In the genomic region with DNA sequence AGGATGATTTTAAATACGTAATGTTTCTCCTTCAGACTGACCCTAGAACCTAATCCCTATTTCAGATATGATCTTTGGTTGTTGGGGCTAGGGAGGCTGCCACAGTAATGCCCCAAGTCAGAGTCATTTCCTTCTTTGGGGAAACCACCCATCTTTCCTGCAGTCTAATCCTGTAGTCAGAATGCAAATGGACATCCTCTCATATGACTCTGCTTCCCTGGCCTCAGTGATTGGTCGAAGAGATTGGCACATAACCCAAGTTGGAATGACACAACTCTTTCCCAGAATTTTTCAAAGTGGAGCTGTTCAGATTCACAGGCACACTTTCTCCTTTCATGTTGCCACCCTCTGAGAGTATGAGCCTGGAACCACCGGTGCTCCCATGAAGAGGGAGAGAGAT, we compare ENCODE assay signal across 21 cellular contexts. TPM values are rescaled to one million over a fixed set of nuclear protein-coding genes. Genes with fewer than 3 reads are reported as not detected.
A peak's percentile ranks its signal among the peaks of the same experiment; 100 is the strongest.
DNase-seq lines count a peak whose midpoint lies in the region; ATAC-seq and TF ChIP-seq lines count a peak whose summit lies in the region.
"Had no signal": no experiment of that assay in that cellular context is flagged by ENCODE, and none has a peak within 500 bp of the region (broad histone marks: within the 10 kb centered on the region; RNA-seq: fewer than 3 reads in every experiment).

No MANE protein-coding gene starts in this region.

- TF ChIP-seq CTCF in fibroblast of mammary gland (conservative IDR thresholded peaks at IDR 0.05; ENCODE audit: control insufficient read depth, insufficient read depth, low read depth, low read length) (no peak), psoas muscle (IDR thresholded peaks at IDR 0.05) (no peak), WERI-Rb-1 (IDR thresholded peaks at IDR 0.05; ENCODE audit: low read depth, low read length) (no peak)
- no peak for TF ChIP-seq CTCF in CD4-positive, alpha-beta T cell (IDR thresholded peaks at IDR 0.05)

- peaks cover 12% of the 10 kb centered on the region for H3K27me3 Mint-ChIP-seq in CD4-positive, alpha-beta T cell

- no peak overlapping the region for H3K27ac ChIP-seq in psoas muscle
- no peak overlapping the region for H3K27ac ChIP-seq in CD4-positive, alpha-beta T cell (ENCODE audit: low read depth, low read length)
- no peak overlapping the region for H3K27ac ChIP-seq in WERI-Rb-1
- H3K27ac ChIP-seq: neutrophil had no signal

- POLR2A ChIA-PET in CD4-positive, alpha-beta T cell (lab: Charles Lee): no interaction called here

- no peak overlapping the region for H3K4me3 ChIP-seq in fibroblast of mammary gland (ENCODE audit: control insufficient read depth, low read depth, low read length)
- no peak overlapping the region for H3K4me3 ChIP-seq in psoas muscle
- H3K4me3 ChIP-seq in WERI-Rb-1 (ENCODE audit: low read depth, low read length): no peak overlapping the region
- H3K4me3 ChIP-seq: K562 had no signal

- 78 to 82% (median 79%) methylated on average over 3 of the region's 3 CpGs for WGBS in psoas muscle, 3 donors

- no peaks in the 10 kb centered on the region for H3K36me3 Mint-ChIP-seq in CD4-positive, alpha-beta T cell (ENCODE audit: low read depth)
- H3K36me3 Mint-ChIP-seq: activated naive CD4-positive, alpha-beta T cell treated with anti-CD3 and anti-CD28 coated beads, Interleukin-2, amount 50 U/mL, for 72 hours had no signal

- H3K9me3 ChIP-seq in psoas muscle (no peaks in the 10 kb centered on the region), WERI-Rb-1 (ENCODE audit: severe bottlenecking) (no peaks in the 10 kb centered on the region)
- H3K9me3 ChIP-seq in CD4-positive, alpha-beta T cell (ENCODE audit: control insufficient read depth, low read length): no peaks in the 10 kb centered on the region
- H3K9me3 ChIP-seq: neutrophil had no signal

- H3K36me3 ChIP-seq in psoas muscle (ENCODE audit: insufficient read depth in 1 of 2, low read depth in 1 of 2) (no peaks in the 10 kb centered on the region), WERI-Rb-1 (no peaks in the 10 kb centered on the region)
- H3K36me3 ChIP-seq: neutrophil had no signal

- H3K4me1 Mint-ChIP-seq in CD4-positive, alpha-beta T cell (ENCODE audit: low read depth): no peaks in the 10 kb centered on the region

- H3K27me3 ChIP-seq in psoas muscle (ENCODE audit: insufficient read depth in 3 of 3, low read length in 2 of 3) (no peaks in the 10 kb centered on the region), WERI-Rb-1 (ENCODE audit: insufficient read depth, low read depth, severe bottlenecking) (no peaks in the 10 kb centered on the region)
- no peaks in the 10 kb centered on the region for H3K27me3 ChIP-seq in CD4-positive, alpha-beta T cell (ENCODE audit: control insufficient read depth, insufficient read depth, low read length)
- H3K27me3 ChIP-seq: neutrophil had no signal

- peak; percentile 65 for ATAC-seq in GM18907 (IDR thresholded peaks at IDR 0.05; ENCODE audit: unreplicated experiment)
- ATAC-seq in psoas muscle: no peak
- no peak for ATAC-seq in CD4-positive, alpha-beta T cell (ENCODE audit: poor library complexity)
- ATAC-seq: esophagus mucosa, K562 had no signal

- intact Hi-C loops in psoas muscle (cut with DNase I): no loop called here
- intact Hi-C loops in CD4-positive, alpha-beta T cell (cut with DNase I, micrococcal nuclease): no loop called here

- no peaks in the 10 kb centered on the region for H3K4me1 ChIP-seq in psoas muscle

- DNase-seq in Daoy (ENCODE audit: low read depth) (peak; percentile 87), HS-5 (ENCODE audit: low read depth) (peak; percentile 86), fibroblast of mammary gland (ENCODE audit: low read depth) (peak; percentile 8), psoas muscle (no peak), WERI-Rb-1 (no peak), hippocampal formation (lab: John Stamatoyannopoulos, UW) (no peak)
- no peak for DNase-seq in CD4-positive, alpha-beta T cell
- DNase-seq: activated CD4-positive, alpha-beta T cell treated with anti-CD3 and anti-CD28 coated beads, Interleukin-2, amount 50 U/mL, for 4 hours; activated T-cell treated with anti-CD3 and anti-CD28 coated beads, Interleukin-2, amount 50 U/mL, for 24 hours; cortex of kidney; GDM1; H7; midbrain; NCI-H1092 treated with DMSO at 0.1 percent for 48 hours; OCI-M1; stimulated activated CD4-positive, alpha-beta T cell treated with anti-CD3 and anti-CD28 coated beads, Interleukin-1b, Interleukin-23, amount 100 ng/mL, for 48 hours had no signal

- CTCF ChIA-PET in CD4-positive, alpha-beta T cell (lab: Charles Lee): interaction anchor here (0.6 kb wide), 1 partner anchor 245 kb away, joined by 4 read pairs; no protein-coding TSS in a partner anchor

- H3K27ac Mint-ChIP-seq in CD4-positive, alpha-beta T cell: no peak overlapping the region
- H3K27ac Mint-ChIP-seq: activated naive CD4-positive, alpha-beta T cell treated with anti-CD3 and anti-CD28 coated beads, Interleukin-2, amount 50 U/mL, for 72 hours; activated T-cell treated with anti-CD3 and anti-CD28 coated beads, Interleukin-2, amount 50 U/mL, for 24 hours had no signal

- no peak overlapping the region for H3K4me3 Mint-ChIP-seq in CD4-positive, alpha-beta T cell
- H3K4me3 Mint-ChIP-seq: activated T-cell treated with anti-CD3 and anti-CD28 coated beads, Interleukin-2, amount 50 U/mL, for 24 hours had no signal

- H3K9me3 Mint-ChIP-seq in CD4-positive, alpha-beta T cell: no peaks in the 10 kb centered on the region
- H3K9me3 Mint-ChIP-seq: activated naive CD4-positive, alpha-beta T cell treated with anti-CD3 and anti-CD28 coated beads, Interleukin-2, amount 50 U/mL, for 72 hours; activated T-cell treated with anti-CD3 and anti-CD28 coated beads, Interleukin-2, amount 50 U/mL, for 24 hours had no signal

RNA-seq across cellular contexts. Expression of a gene that starts 58.8 kb away (rescaled TPM):
- 82.5 and 87.5 TPM in 2 replicates for total RNA-seq in Daoy (2014; rRNA removed; shearing (Covaris generic))
- 10 to 100 TPM; 27.5 to 35.6 (median 34.1) TPM for total RNA-seq in psoas muscle
- polyA plus RNA-seq in psoas muscle: 10 to 100 TPM; 16.3 to 24.1 (median 16.7) TPM
- 100 to 1,000 TPM in 1 of 2 experiments, 10 to 100 TPM in 1; 93.3 to 101 TPM for total RNA-seq in CD4-positive, alpha-beta T cell

Comparison
In these comparisons a context has a peak if more than half of its experiments do, and no peak if none do; other contexts are left out.
1. DNase-seq: peak in Daoy (single experiment), HS-5 (single experiment) and fibroblast of mammary gland (single experiment); none in psoas muscle (0 of 2), CD4-positive, alpha-beta T cell (0 of 10), WERI-Rb-1 (single experiment) and hippocampal formation (0 of 2).